In genomic region chr15:96351801-96352593, GRCh38 we compare ENCODE assay signal across 12 cellular contexts. TPM values are rescaled to one million over a fixed set of nuclear protein-coding genes. Genes with fewer than 3 reads are reported as not detected.
DNase-seq lines count a peak whose midpoint lies in the region; TF ChIP-seq lines count a peak whose summit lies in the region.
"Had no signal": no experiment of that assay in that cellular context is flagged by ENCODE, and none has a peak within 500 bp of the region (broad histone marks: within the 10 kb centered on the region; RNA-seq: fewer than 3 reads in every experiment).

No MANE protein-coding gene starts in this region.

- H3K4me2 ChIP-seq in MM.1S (ENCODE audit: low read depth, low read length) (peak overlapping the region; percentile 48; the same call in 1 of the 2 replicates), mesenchymal stem cell (ENCODE audit: low read length, poor library complexity, severe bottlenecking) (peak overlapping the region; percentile 10)

- in situ Hi-C loops in transverse colon (cut with MboI; ENCODE audit: low pct_ligation_motif_present in 1 of 4, low pct_unique_long_range_greater_than_20kb in 1 of 4, low sequenced_read_pairs in 3 of 4): loop anchor here in 2 of 4 donors (25.0 kb wide), 3 partner anchors 535 to 1410 kb away; no protein-coding TSS in a partner anchor

- peak overlapping the region; percentile 95 for H4K8ac ChIP-seq in mesenchymal stem cell (ENCODE audit: low read length)

- H4K20me1 ChIP-seq in MM.1S (ENCODE audit: insufficient read depth, low read length): no peaks in the 10 kb centered on the region

- no peaks in the 10 kb centered on the region for H3F3A ChIP-seq in MM.1S (ENCODE audit: insufficient read depth, low read length)

- H3K27ac ChIP-seq in MM.1S (ENCODE audit: low read length) (no peak overlapping the region), esophagus (ENCODE audit: low read depth in 2 of 2, low read length in 1 of 2) (peak overlapping the region; percentile 58 to 81), mesenchymal stem cell (ENCODE audit: low read length, poor library complexity, severe bottlenecking) (peak overlapping the region; percentile 70), transverse colon (peak overlapping the region; percentile 77 to 97 (median 90)), ascending aorta (peak overlapping the region in 1 of 2 donors; percentile 35)
- H3K27ac ChIP-seq: neutrophil had no signal

- 0 out of 2 replicates have a peak overlapping the region, but pooled peaks have one; percentile 7 for H2AFZ ChIP-seq in MM.1S (ENCODE audit: low read length)
- no peak overlapping the region for H2AFZ ChIP-seq in mesenchymal stem cell (ENCODE audit: low read depth, low read length)

- peaks cover 40% of the 10 kb centered on the region for H3K27me3 ChIP-seq in MM.1S (replicated peaks; ENCODE audit: insufficient read depth, low read length)
- H3K27me3 ChIP-seq in esophagus (ENCODE audit: control insufficient read depth in 1 of 2, insufficient read depth in 2 of 2, low read length in 2 of 2): no peaks in the 10 kb centered on the region
- no peaks in the 10 kb centered on the region for H3K27me3 ChIP-seq in mesenchymal stem cell (ENCODE audit: control insufficient read depth in 1 of 2, insufficient read depth in 1 of 2, low read length in 2 of 2)
- H3K27me3 ChIP-seq in transverse colon: peaks cover 53% of the 10 kb centered on the region
- H3K27me3 ChIP-seq in ascending aorta: no peaks in the 10 kb centered on the region

- TF ChIP-seq POLR2A in transverse colon (IDR thresholded peaks at IDR 0.05): no peak

- H3K9ac ChIP-seq in MM.1S (ENCODE audit: low read length) (no peak overlapping the region), mesenchymal stem cell (ENCODE audit: low read length) (peak overlapping the region; percentile 10)

- DNase-seq in MM.1S (no peak), mesenchymal stem cell (peak; percentile 68), transverse colon (no peak), NOMO-1 treated with DMSO at 0.1 percent for 48 hours (lab: John Stamatoyannopoulos, UW; ENCODE audit: unreplicated experiment) (no peak), ascending aorta (ENCODE audit: low spot score in 2 of 2) (no peak)
- DNase-seq in activated CD4-positive, CD25-positive, alpha-beta regulatory T cell treated with anti-CD3 and anti-CD28 coated beads, Interleukin-2, amount 50 U/mL, for 72 hours: no peak
- DNase-seq: activated CD8-positive, alpha-beta memory T cell treated with anti-CD3 and anti-CD28 coated beads, Interleukin-2, amount 50 U/mL, for 48 hours; HCEC 1CT; NCI-H1092 treated with DMSO at 0.1 percent for 48 hours; T1000 had no signal

- intact Hi-C loops in transverse colon (cut with DNase I; ENCODE audit: low total_unique reads) (no loop called here), ascending aorta (cut with DNase I) (no loop called here)

- peak overlapping the region in 1 of 2 experiments; percentile 79 for H3K23ac ChIP-seq in mesenchymal stem cell (ENCODE audit: low read length in 2 of 2)

- no peaks in the 10 kb centered on the region for H3K9me2 ChIP-seq in MM.1S (replicated peaks; ENCODE audit: insufficient read depth, low read length)

- peak overlapping the region; percentile 87 for H4K91ac ChIP-seq in mesenchymal stem cell (ENCODE audit: low read length)

- peak overlapping the region; percentile 42 for H2AK5ac ChIP-seq in mesenchymal stem cell (ENCODE audit: low read length, severe bottlenecking)

- H3K79me2 ChIP-seq in MM.1S (ENCODE audit: low read length): no peaks in the 10 kb centered on the region

- peak overlapping the region; percentile 29 to 80 for H2BK12ac ChIP-seq in mesenchymal stem cell (ENCODE audit: low read length in 2 of 2)

- peak overlapping the region; percentile 77 to 92 for H3K4ac ChIP-seq in mesenchymal stem cell (ENCODE audit: low read depth in 1 of 2, low read length in 2 of 2)

- H3K14ac ChIP-seq in mesenchymal stem cell (ENCODE audit: low read length in 2 of 2): peak overlapping the region in 1 of 2 experiments; percentile 76

- H3K9me3 ChIP-seq in MM.1S (replicated peaks; ENCODE audit: insufficient read depth, low read length) (no peaks in the 10 kb centered on the region), esophagus (ENCODE audit: control insufficient read depth in 2 of 2, insufficient read depth in 1 of 2, low read depth in 1 of 2, low read length in 1 of 2) (peaks cover 0 to 5% of the 10 kb centered on the region in 2 donors), mesenchymal stem cell (ENCODE audit: control insufficient read depth, low read length) (no peaks in the 10 kb centered on the region), transverse colon (no peaks in the 10 kb centered on the region), ascending aorta (no peaks in the 10 kb centered on the region)
- H3K9me3 ChIP-seq: neutrophil had no signal

- H3K18ac ChIP-seq in mesenchymal stem cell (ENCODE audit: low read depth in 1 of 2, low read length in 2 of 2): peak overlapping the region; percentile 69 to 81

- H3K4me1 ChIP-seq in MM.1S (ENCODE audit: low read length) (0 out of 2 replicates have a peak, but pooled peaks cover 4% of the 10 kb centered on the region), esophagus (ENCODE audit: control insufficient read depth in 2 of 2, insufficient read depth in 2 of 2, low read length in 1 of 2) (peaks cover 0 to 3% of the 10 kb centered on the region in 2 donors), mesenchymal stem cell (ENCODE audit: control insufficient read depth, insufficient read depth, low read depth, low read length) (peaks cover 43% of the 10 kb centered on the region), transverse colon (peaks cover 0 to 37% (median 16%) of the 10 kb centered on the region in 4 donors), ascending aorta (peaks cover 4 to 6% of the 10 kb centered on the region in 2 donors)

- H2BK120ac ChIP-seq in mesenchymal stem cell (ENCODE audit: low read depth, low read length): peak overlapping the region; percentile 29

- H3K36me3 ChIP-seq in MM.1S (replicated peaks; ENCODE audit: insufficient read depth, low read length): no peaks in the 10 kb centered on the region
- no peaks in the 10 kb centered on the region for H3K36me3 ChIP-seq in esophagus (ENCODE audit: control insufficient read depth in 2 of 2, insufficient read depth in 2 of 2, low read length in 1 of 2)
- H3K36me3 ChIP-seq in mesenchymal stem cell (ENCODE audit: control insufficient read depth in 1 of 2, insufficient read depth in 2 of 2, low read depth in 1 of 2, low read length in 2 of 2): peaks cover 13 to 24% of the 10 kb centered on the region in 2 experiments
- no peaks in the 10 kb centered on the region for H3K36me3 ChIP-seq in transverse colon
- no peaks in the 10 kb centered on the region for H3K36me3 ChIP-seq in ascending aorta
- H3K36me3 ChIP-seq: neutrophil had no signal

- WGBS in esophagus, 2 donors: 47 to 62% methylated on average over 53 to 55 of the region's 55 CpGs
- 16% methylated on average over 55 of the region's 55 CpGs for WGBS in mesenchymal stem cell
- 60% methylated on average over 52 of the region's 55 CpGs; no CpG with 5 or more reads in 1 of the 2 donors for WGBS in transverse colon (ENCODE audit: low coverage in 1 of 2), 2 donors

- H2BK15ac ChIP-seq in mesenchymal stem cell (ENCODE audit: low read depth, poor library complexity, severe bottlenecking): peak overlapping the region; percentile 85

- H2BK5ac ChIP-seq in mesenchymal stem cell (ENCODE audit: low read depth, low read length, poor library complexity, severe bottlenecking): no peak overlapping the region

- no peak for TF ChIP-seq EP300 in transverse colon (IDR thresholded peaks at IDR 0.05; ENCODE audit: low read depth)

- TF ChIP-seq CTCF in MM.1S (IDR thresholded peaks at IDR 0.05; ENCODE audit: low read length): no peak
- TF ChIP-seq CTCF in transverse colon (IDR thresholded peaks at IDR 0.05): no peak
- no peak for TF ChIP-seq CTCF in ascending aorta (IDR thresholded peaks at IDR 0.05)

- H3K79me1 ChIP-seq in mesenchymal stem cell (replicated peaks; ENCODE audit: low read length, poor library complexity, severe bottlenecking): peaks cover 6% of the 10 kb centered on the region

- no peak overlapping the region for H3K4me3 ChIP-seq in MM.1S (ENCODE audit: low read length)
- H3K4me3 ChIP-seq in esophagus (ENCODE audit: low read depth in 1 of 2, low read length in 2 of 2): no peak overlapping the region
- no peak overlapping the region for H3K4me3 ChIP-seq in mesenchymal stem cell (ENCODE audit: insufficient read depth in 1 of 2, low read depth in 1 of 2, low read length in 2 of 2)
- H3K4me3 ChIP-seq in transverse colon: no peak overlapping the region
- no peak overlapping the region for H3K4me3 ChIP-seq in ascending aorta

RNA-seq across cellular contexts. Expression of gene NR2F2, which starts 21.5 kb away (rescaled TPM):
- polyA plus RNA-seq in esophagus: 1 to 10 TPM; 5.0 to 9.3 TPM
- 117 TPM for polyA plus RNA-seq in mesenchymal stem cell (2013, experiment 1 of 2)
- polyA plus RNA-seq in mesenchymal stem cell (2013, experiment 2 of 2): 115 TPM
- 10 to 100 TPM; 11.3 to 29.5 (median 18.4) TPM for total RNA-seq in transverse colon
- total RNA-seq in ascending aorta: 126 TPM
